Comparison of ENCODE assay signal across 10 cellular contexts in genomic region chr10:117241541-117242462, GRCh38. TPM values are rescaled to one million over a fixed set of nuclear protein-coding genes. Genes with fewer than 3 reads are reported as not detected.
DNase-seq lines count a peak whose midpoint lies in the region; ATAC-seq lines count a peak whose summit lies in the region.
"Had no signal": no experiment of that assay in that cellular context is flagged by ENCODE, and none has a peak within 500 bp of the region (broad histone marks: within the 10 kb centered on the region; RNA-seq: fewer than 3 reads in every experiment).

No MANE protein-coding gene starts in this region.

- peak in 2 of 10 donors; percentile 21 to 33 for DNase-seq in naive thymus-derived CD8-positive, alpha-beta T cell
- no peak for DNase-seq in COR-L47 (lab: John Stamatoyannopoulos, UW)
- no peak for DNase-seq in NCI-H82 (lab: John Stamatoyannopoulos, UW)
- DNase-seq in stimulated activated CD4-positive, alpha-beta T cell treated with anti-CD3 and anti-CD28 coated beads, Interleukin-2, amount 100 ng/mL, for 48 hours, result no peak
- DNase-seq in foreskin melanocyte, result no peak
- DNase-seq: NCI-H2029 had no signal

- peaks cover 6 to 29% (median 24%) of the 10 kb centered on the region in 10 experiments; a peak in 17 of 20 replicates for H3K4me1 ChIP-seq in BLaER1 treated with 17β-estradiol and CSF1 and Interleukin-3, amounts not matched to agents 10 nM and 100 nM
- H3K4me1 ChIP-seq in HUES48 (ENCODE audit: control insufficient read depth, insufficient read depth, low read length), result no peaks in the 10 kb centered on the region
- H3K4me1 ChIP-seq in endocrine pancreas (ENCODE audit: control insufficient read depth, insufficient read depth, low read length), result no peaks in the 10 kb centered on the region

- peak overlapping the region in 6 of 10 experiments; percentile 19 to 47 (median 40); a peak in 6 of 20 replicates for H3K4me3 ChIP-seq in BLaER1 treated with 17β-estradiol and CSF1 and Interleukin-3, amounts not matched to agents 10 nM and 100 nM
- peak overlapping the region; percentile 84 for H3K4me3 ChIP-seq in HUES48 (ENCODE audit: low read depth, low read length)
- H3K4me3 ChIP-seq in endocrine pancreas (ENCODE audit: control insufficient read depth, insufficient read depth, low read length), result peak overlapping the region; percentile 41

- H3K36me3 Mint-ChIP-seq in naive thymus-derived CD8-positive, alpha-beta T cell, result no peaks in the 10 kb centered on the region

- H3K36me3 ChIP-seq in BLaER1 treated with 17β-estradiol and CSF1 and Interleukin-3, amounts not matched to agents 10 nM and 100 nM, result no peaks in the 10 kb centered on the region
- H3K36me3 ChIP-seq in HUES48 (ENCODE audit: control insufficient read depth, insufficient read depth, low read length) (no peaks in the 10 kb centered on the region), endocrine pancreas (ENCODE audit: control insufficient read depth, insufficient read depth, low read length) (no peaks in the 10 kb centered on the region)

- H3K9me3 ChIP-seq in BLaER1 treated with 17β-estradiol and CSF1 and Interleukin-3, amounts not matched to agents 10 nM and 100 nM (replicated peaks in 1 of 11), result peaks cover 4 to 18% (median 5%) of the 10 kb centered on the region in 11 experiments; a peak in 18 of 22 replicates
- H3K9me3 ChIP-seq in HUES48 (ENCODE audit: control insufficient read depth, insufficient read depth, low read length) (no peaks in the 10 kb centered on the region), endocrine pancreas (ENCODE audit: control insufficient read depth, low read length) (no peaks in the 10 kb centered on the region)

- 0 out of 22 replicates have a peak, but pooled peaks cover 0 to 3% (median 0%) of the 10 kb centered on the region in 11 experiments for H4K20me1 ChIP-seq in BLaER1 treated with 17β-estradiol and CSF1 and Interleukin-3, amounts not matched to agents 10 nM and 100 nM

- peak overlapping the region in 2 of 10 donors; percentile 3 to 41 for H3K27ac Mint-ChIP-seq in naive thymus-derived CD8-positive, alpha-beta T cell

- peaks cover 30 to 42% (median 37%) of the 10 kb centered on the region in 11 experiments for H3K27me3 ChIP-seq in BLaER1 treated with 17β-estradiol and CSF1 and Interleukin-3, amounts not matched to agents 10 nM and 100 nM
- H3K27me3 ChIP-seq in HUES48 (ENCODE audit: control insufficient read depth, insufficient read depth, low read length) (peaks cover 44% of the 10 kb centered on the region), endocrine pancreas (ENCODE audit: control insufficient read depth, insufficient read depth, low read length) (no peaks in the 10 kb centered on the region)

- peak overlapping the region in 10 of 11 experiments; percentile 22 to 76 (median 56); a peak in 19 of 22 replicates for H3K4me2 ChIP-seq in BLaER1 treated with 17β-estradiol and CSF1 and Interleukin-3, amounts not matched to agents 10 nM and 100 nM

- no peak overlapping the region for H3K27ac ChIP-seq in BLaER1 treated with 17β-estradiol and CSF1 and Interleukin-3, amounts not matched to agents 10 nM and 100 nM
- H3K27ac ChIP-seq in HUES48 (ENCODE audit: low read depth, low read length), result no peak overlapping the region
- H3K27ac ChIP-seq: epithelial cell of prostate had no signal

- ATAC-seq in naive thymus-derived CD8-positive, alpha-beta T cell, result no peak

- peaks cover 26 to 54% (median 39%) of the 10 kb centered on the region in 5 donors for H3K27me3 Mint-ChIP-seq in naive thymus-derived CD8-positive, alpha-beta T cell

- H3K9me3 Mint-ChIP-seq in naive thymus-derived CD8-positive, alpha-beta T cell, result peaks cover 0 to 4% (median 0%) of the 10 kb centered on the region in 9 donors

- POLR2A ChIA-PET in naive thymus-derived CD8-positive, alpha-beta T cell (lab: Charles Lee), result no interaction called here

- H3K9ac ChIP-seq in BLaER1 treated with 17β-estradiol and CSF1 and Interleukin-3, amounts not matched to agents 10 nM and 100 nM, result no peak overlapping the region
- H3K9ac ChIP-seq in HUES48 (ENCODE audit: low read depth, low read length) (no peak overlapping the region), endocrine pancreas (ENCODE audit: control insufficient read depth, insufficient read depth, low read length) (no peak overlapping the region)

- peak overlapping the region in 9 of 10 donors; percentile 38 to 91 (median 55) for H3K4me3 Mint-ChIP-seq in naive thymus-derived CD8-positive, alpha-beta T cell

- peaks cover 3 to 13% (median 12%) of the 10 kb centered on the region in 4 donors for H3K4me1 Mint-ChIP-seq in naive thymus-derived CD8-positive, alpha-beta T cell

RNA-seq across cellular contexts. Expression of gene SLC18A2, which starts 0.9 kb away (rescaled TPM):
- not detected for total RNA-seq in naive thymus-derived CD8-positive, alpha-beta T cell
- 10 to 100 TPM in 1 of 3 donors, 1 to 10 TPM in 1, under 1 TPM in 1; 0.29 to 16.7 (median 1.5) TPM for polyA plus RNA-seq in naive thymus-derived CD8-positive, alpha-beta T cell

RNA-seq across cellular contexts. Expression of gene KCNK18, which starts 44.5 kb away (rescaled TPM):
- not detected for total RNA-seq in naive thymus-derived CD8-positive, alpha-beta T cell
- polyA plus RNA-seq in naive thymus-derived CD8-positive, alpha-beta T cell, result not detected
